Comparison of ENCODE assay signal across 8 cellular contexts in genomic region chrX:57295679-57296078, GRCh38. TPM values are rescaled to one million over a fixed set of nuclear protein-coding genes. Genes with fewer than 3 reads are reported as not detected.
DNase-seq lines count a peak whose midpoint lies in the region; ATAC-seq, FAIRE-seq and TF ChIP-seq lines count a peak whose summit lies in the region.
"Not testable (repeated sequence)": the region's sequence is repeated elsewhere in the genome, so short reads cannot be mapped to it uniquely, and the experiment has no call there.
"Had no signal": no experiment of that assay in that cellular context is flagged by ENCODE, and none has a peak within 500 bp of the region (broad histone marks: within the 10 kb centered on the region; RNA-seq: fewer than 3 reads in every experiment).

No MANE protein-coding gene starts in this region.

- not testable (repeated sequence) for H3K9ac ChIP-seq in kidney (ENCODE audit: low read length in 2 of 2)

- not testable (repeated sequence) for H3K27me3 Mint-ChIP-seq in CD8-positive, alpha-beta T cell (ENCODE audit: low read depth); activated CD4-positive, alpha-beta memory T cell treated with anti-CD3 and anti-CD28 coated beads, Interleukin-2, amount 10 ng/mL, durations not matched to agents 7 days and 5 days; activated T-helper 1 cell treated with anti-CD3 and anti-CD28 coated beads, Interleukin-12 subunit alpha, Interleukin-12 subunit beta, Interleukin-2, Interleukin-4 antibody, amounts not matched to agents 30 ng/mL and 10 ng/mL and 1 ng/mL, durations not matched to agents 14 hours and 24 hours and 36 hours (ENCODE audit: insufficient read depth); activated naive CD4-positive, alpha-beta T cell treated with anti-CD3 and anti-CD28 coated beads, Interleukin-2, amount 50 U/mL, for 24 hours

- not testable (repeated sequence) for TF ChIP-seq CTCF in CD8-positive, alpha-beta T cell (IDR thresholded peaks at IDR 0.05); kidney (IDR thresholded peaks at IDR 0.05; ENCODE audit: borderline replicate concordance, extremely low read depth, insufficient read depth)

- intact Hi-C loops in CD8-positive, alpha-beta T cell (cut with DNase I, micrococcal nuclease); activated T-helper 1 cell treated with anti-CD3 and anti-CD28 coated beads, Interleukin-12 subunit alpha, Interleukin-12 subunit beta, Interleukin-2, Interleukin-4 antibody, amounts not matched to agents 30 ng/mL and 10 ng/mL and 1 ng/mL, durations not matched to agents 14 hours and 24 hours and 36 hours (cut with micrococcal nuclease); kidney (cut with DNase I): not testable (repeated sequence)

- POLR2A ChIA-PET in CD8-positive, alpha-beta T cell (lab: Charles Lee) = not testable (repeated sequence)
- POLR2A ChIA-PET in activated CD4-positive, alpha-beta memory T cell treated with anti-CD3 and anti-CD28 coated beads, Interleukin-2, amount 10 ng/mL, durations not matched to agents 7 days and 5 days (lab: Charles Lee) = interaction anchor here (1.5 kb wide), 1 partner anchor 9 kb away, joined by 3 read pairs; the partner anchor contains the start of gene FAAH2

- FAIRE-seq in kidney (lab: Jason Lieb, UNC) = not testable (repeated sequence)

- H3K4me1 ChIP-seq in CD8-positive, alpha-beta T cell (ENCODE audit: insufficient read depth, low read length); kidney (ENCODE audit: control insufficient read depth in 1 of 2, insufficient read depth in 1 of 2, low read depth in 1 of 2, low read length in 2 of 2): not testable (repeated sequence)

- H3K36me3 Mint-ChIP-seq in CD8-positive, alpha-beta T cell = peaks cover 24% of the 10 kb centered on the region
- H3K36me3 Mint-ChIP-seq in activated CD4-positive, alpha-beta memory T cell treated with anti-CD3 and anti-CD28 coated beads, Interleukin-2, amount 10 ng/mL, durations not matched to agents 7 days and 5 days (ENCODE audit: low read depth) = peaks cover 31% of the 10 kb centered on the region
- peaks cover 34% of the 10 kb centered on the region for H3K36me3 Mint-ChIP-seq in activated T-helper 1 cell treated with anti-CD3 and anti-CD28 coated beads, Interleukin-12 subunit alpha, Interleukin-12 subunit beta, Interleukin-2, Interleukin-4 antibody, amounts not matched to agents 30 ng/mL and 10 ng/mL and 1 ng/mL, durations not matched to agents 14 hours and 24 hours and 36 hours (ENCODE audit: low read depth)
- peaks cover 27% of the 10 kb centered on the region for H3K36me3 Mint-ChIP-seq in activated naive CD4-positive, alpha-beta T cell treated with anti-CD3 and anti-CD28 coated beads, Interleukin-2, amount 50 U/mL, for 24 hours

- not testable (repeated sequence) for H3K4me3 ChIP-seq in CD8-positive, alpha-beta T cell (ENCODE audit: low read depth, low read length); kidney (ENCODE audit: low read length in 2 of 2)

- H3K4me1 Mint-ChIP-seq in CD8-positive, alpha-beta T cell (ENCODE audit: low read depth) = peaks cover 20% of the 10 kb centered on the region
- H3K4me1 Mint-ChIP-seq in activated CD4-positive, alpha-beta memory T cell treated with anti-CD3 and anti-CD28 coated beads, Interleukin-2, amount 10 ng/mL, durations not matched to agents 7 days and 5 days = peaks cover 32% of the 10 kb centered on the region
- H3K4me1 Mint-ChIP-seq in activated T-helper 1 cell treated with anti-CD3 and anti-CD28 coated beads, Interleukin-12 subunit alpha, Interleukin-12 subunit beta, Interleukin-2, Interleukin-4 antibody, amounts not matched to agents 30 ng/mL and 10 ng/mL and 1 ng/mL, durations not matched to agents 14 hours and 24 hours and 36 hours (ENCODE audit: low read depth) = peaks cover 37% of the 10 kb centered on the region
- H3K4me1 Mint-ChIP-seq in activated naive CD4-positive, alpha-beta T cell treated with anti-CD3 and anti-CD28 coated beads, Interleukin-2, amount 50 U/mL, for 24 hours = peaks cover 41% of the 10 kb centered on the region

- not testable (repeated sequence) for H3K27me3 ChIP-seq in CD8-positive, alpha-beta T cell (ENCODE audit: insufficient read depth, low read length)

- DNase-seq in CD8-positive, alpha-beta T cell; activated T-helper 1 cell treated with anti-CD3 and anti-CD28 coated beads, Interleukin-12 subunit alpha, Interleukin-12 subunit beta, Interleukin-2, Interleukin-4 antibody, amounts not matched to agents 30 ng/mL and 10 ng/mL and 1 ng/mL, durations not matched to agents 14 hours and 24 hours and 36 hours (ENCODE audit: low spot score): not testable (repeated sequence)
- peak; percentile 18 for DNase-seq in activated CD4-positive, alpha-beta memory T cell treated with anti-CD3 and anti-CD28 coated beads, Interleukin-2, amount 10 ng/mL, durations not matched to agents 7 days and 5 days
- peak; percentile 69 for DNase-seq in kidney

- not testable (repeated sequence) for H3K36me3 ChIP-seq in CD8-positive, alpha-beta T cell (ENCODE audit: insufficient read depth, low read length); KOPT-K1 (ENCODE audit: insufficient read depth, low read length); kidney (ENCODE audit: control insufficient read depth in 1 of 2, insufficient read depth in 2 of 2, low read length in 2 of 2)

- CTCF ChIA-PET in CD8-positive, alpha-beta T cell (lab: Charles Lee); activated CD4-positive, alpha-beta memory T cell treated with anti-CD3 and anti-CD28 coated beads, Interleukin-2, amount 10 ng/mL, durations not matched to agents 7 days and 5 days (lab: Charles Lee): not testable (repeated sequence)

- peak overlapping the region; percentile 27 for H3K27ac Mint-ChIP-seq in CD8-positive, alpha-beta T cell
- not testable (repeated sequence) for H3K27ac Mint-ChIP-seq in activated CD4-positive, alpha-beta memory T cell treated with anti-CD3 and anti-CD28 coated beads, Interleukin-2, amount 10 ng/mL, durations not matched to agents 7 days and 5 days
- peak overlapping the region; percentile 29 for H3K27ac Mint-ChIP-seq in activated T-helper 1 cell treated with anti-CD3 and anti-CD28 coated beads, Interleukin-12 subunit alpha, Interleukin-12 subunit beta, Interleukin-2, Interleukin-4 antibody, amounts not matched to agents 30 ng/mL and 10 ng/mL and 1 ng/mL, durations not matched to agents 14 hours and 24 hours and 36 hours
- H3K27ac Mint-ChIP-seq in activated naive CD4-positive, alpha-beta T cell treated with anti-CD3 and anti-CD28 coated beads, Interleukin-2, amount 50 U/mL, for 24 hours = peak overlapping the region; percentile 23

- H3K9me3 ChIP-seq in CD8-positive, alpha-beta T cell (ENCODE audit: low read length); KOPT-K1 (ENCODE audit: insufficient read depth, low read length, poor library complexity, severe bottlenecking); kidney (ENCODE audit: control insufficient read depth in 1 of 2, low read length in 2 of 2): not testable (repeated sequence)

- not testable (repeated sequence) for H3K9me3 Mint-ChIP-seq in CD8-positive, alpha-beta T cell; activated CD4-positive, alpha-beta memory T cell treated with anti-CD3 and anti-CD28 coated beads, Interleukin-2, amount 10 ng/mL, durations not matched to agents 7 days and 5 days; activated T-helper 1 cell treated with anti-CD3 and anti-CD28 coated beads, Interleukin-12 subunit alpha, Interleukin-12 subunit beta, Interleukin-2, Interleukin-4 antibody, amounts not matched to agents 30 ng/mL and 10 ng/mL and 1 ng/mL, durations not matched to agents 14 hours and 24 hours and 36 hours; activated naive CD4-positive, alpha-beta T cell treated with anti-CD3 and anti-CD28 coated beads, Interleukin-2, amount 50 U/mL, for 24 hours

- ATAC-seq in CD8-positive, alpha-beta T cell = not testable (repeated sequence)

- not testable (repeated sequence) for H3K4me3 Mint-ChIP-seq in CD8-positive, alpha-beta T cell; activated CD4-positive, alpha-beta memory T cell treated with anti-CD3 and anti-CD28 coated beads, Interleukin-2, amount 10 ng/mL, durations not matched to agents 7 days and 5 days; activated T-helper 1 cell treated with anti-CD3 and anti-CD28 coated beads, Interleukin-12 subunit alpha, Interleukin-12 subunit beta, Interleukin-2, Interleukin-4 antibody, amounts not matched to agents 30 ng/mL and 10 ng/mL and 1 ng/mL, durations not matched to agents 14 hours and 24 hours and 36 hours; activated naive CD4-positive, alpha-beta T cell treated with anti-CD3 and anti-CD28 coated beads, Interleukin-2, amount 50 U/mL, for 24 hours

- not testable (repeated sequence) for H3K27ac ChIP-seq in CD8-positive, alpha-beta T cell (ENCODE audit: low read depth, low read length); kidney (ENCODE audit: low read depth in 2 of 2, low read length in 2 of 2)
- peak overlapping the region; percentile 52 for H3K27ac ChIP-seq in KOPT-K1 (ENCODE audit: low read depth, low read length, poor library complexity, severe bottlenecking)

RNA-seq across cellular contexts. Expression of gene FAAH2, which starts 9.2 kb away (rescaled TPM):
- 1 to 10 TPM; 2.9 to 3.5 TPM for total RNA-seq in CD8-positive, alpha-beta T cell
- total RNA-seq in activated CD4-positive, alpha-beta memory T cell treated with anti-CD3 and anti-CD28 coated beads, Interleukin-2, amount 10 ng/mL, durations not matched to agents 7 days and 5 days = 1 to 10 TPM; 5.4 to 6.0 TPM
- total RNA-seq in activated T-helper 1 cell treated with anti-CD3 and anti-CD28 coated beads, Interleukin-12 subunit alpha, Interleukin-12 subunit beta, Interleukin-2, Interleukin-4 antibody, amounts not matched to agents 30 ng/mL and 10 ng/mL and 1 ng/mL, durations not matched to agents 14 hours and 24 hours and 36 hours = 7.2 and 7.3 TPM in 2 replicates
- 17.0 TPM for total RNA-seq in kidney
- 17.1 TPM for polyA plus RNA-seq in kidney (ENCODE audit: insufficient read depth, low read depth, low replicate concordance)
- polyA plus RNA-seq: AG04450, CD14-positive monocyte had no signal
